9 cellular contexts compared by ENCODE assay signal in the genomic region with DNA sequence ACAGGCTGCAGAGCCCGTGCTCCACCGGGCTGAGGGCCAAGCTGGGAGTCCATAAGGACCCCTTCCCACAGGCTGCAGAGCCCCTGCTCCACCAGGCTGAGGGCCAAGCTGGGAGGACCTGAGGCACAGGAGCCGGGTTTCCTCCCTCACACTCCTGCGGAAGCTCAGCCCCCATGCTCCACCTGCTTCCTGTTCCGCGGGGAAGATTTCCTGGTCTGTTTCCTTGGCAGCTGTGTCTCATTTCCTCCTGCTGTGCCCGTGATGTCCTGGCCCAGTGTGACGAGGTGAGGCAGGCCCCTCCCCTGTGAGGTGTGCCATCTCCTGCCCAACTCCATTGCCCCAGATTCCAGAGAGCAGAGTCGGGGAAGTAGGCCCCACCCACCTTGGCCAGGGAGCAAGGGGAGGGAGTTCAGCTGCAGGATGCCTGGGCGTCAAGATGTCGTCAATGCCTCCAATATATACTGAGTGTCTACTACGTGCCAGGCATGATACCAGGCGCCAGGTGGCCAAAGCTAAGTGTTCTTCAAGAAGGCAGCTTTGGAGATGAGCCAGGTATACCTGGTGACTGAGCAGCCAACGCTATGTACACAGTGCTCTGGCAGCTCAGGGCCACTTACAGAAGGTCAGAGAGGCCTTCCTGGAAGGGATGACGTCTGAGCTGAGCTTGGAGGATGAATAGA. TPM values are rescaled to one million over a fixed set of nuclear protein-coding genes. Genes with fewer than 3 reads are reported as not detected.
DNase-seq lines count a peak whose midpoint lies in the region; ATAC-seq, FAIRE-seq and TF ChIP-seq lines count a peak whose summit lies in the region.
"Had no signal": no experiment of that assay in that cellular context is flagged by ENCODE, and none has a peak within 500 bp of the region (broad histone marks: within the 10 kb centered on the region; RNA-seq: fewer than 3 reads in every experiment).

No MANE protein-coding gene starts in this region.

- peak overlapping the region; percentile 18 for H3K4me2 ChIP-seq in endothelial cell of umbilical vein (ENCODE audit: insufficient read depth, low read length)

- H3K9me3 ChIP-seq in endothelial cell of umbilical vein (replicated peaks; ENCODE audit: control insufficient read depth, insufficient read depth, low read length) (no peaks in the 10 kb centered on the region), sigmoid colon (no peaks in the 10 kb centered on the region)

- no peak for TF ChIP-seq POLR2A in endothelial cell of umbilical vein (IDR thresholded peaks at IDR 0.05; ENCODE audit: low read depth, low read length)
- no peak for TF ChIP-seq POLR2A in sigmoid colon (IDR thresholded peaks at IDR 0.05)

- dilution Hi-C loops in endothelial cell of umbilical vein (cut with MboI; ENCODE audit: extremely low pct_ligation_motif_present, low sequenced_read_pairs) = no loop called here

- H4K20me1 ChIP-seq in endothelial cell of umbilical vein (replicated peaks; ENCODE audit: control insufficient read depth, extremely low read depth, insufficient read depth, low read length) = no peaks in the 10 kb centered on the region

- FAIRE-seq in endothelial cell of umbilical vein (lab: Jason Lieb, UNC) = peak; percentile 98

- H3K27ac ChIP-seq in endothelial cell of umbilical vein (ENCODE audit: insufficient read depth, low read depth, low read length) (peak overlapping the region; percentile 65), sigmoid colon (peak overlapping the region in 1 of 4 donors; percentile 2)

- CTCF ChIA-PET in endothelial cell of umbilical vein (lab: Charles Lee) = interaction anchor here (0.6 to 2.8 kb wide), 11 partner anchors 12 to 232 kb away, joined by 3 to 8 read pairs (median 3); a partner anchor contains a TSS

- H3K9ac ChIP-seq in endothelial cell of umbilical vein (replicated peaks; ENCODE audit: extremely low read depth, insufficient read depth, low read length) = peak overlapping the region; percentile 5

- peaks cover 61% of the 10 kb centered on the region for H3K79me2 ChIP-seq in endothelial cell of umbilical vein (ENCODE audit: control insufficient read depth, insufficient read depth, low read length)

- H3K9me1 ChIP-seq in endothelial cell of umbilical vein (replicated peaks; ENCODE audit: control insufficient read depth, extremely low read depth, insufficient read depth, low read length) = no peaks in the 10 kb centered on the region

- no peak overlapping the region for H2AFZ ChIP-seq in endothelial cell of umbilical vein (ENCODE audit: low read depth, low read length)

- BruUV-seq in endothelial cell of umbilical vein (replicated peaks; lab: Mats Ljungman, UMichigan) = no TSS peak

- H3K4me1 ChIP-seq in endothelial cell of umbilical vein (ENCODE audit: control insufficient read depth, extremely low read depth, insufficient read depth, low read length) (peaks cover 47% of the 10 kb centered on the region), sigmoid colon (peaks cover 0 to 55% (median 48%) of the 10 kb centered on the region in 4 donors)

- DNase-seq in HuH-7.5 (ENCODE audit: low spot score) (peak; percentile 22), NCI-H345 (lab: John Stamatoyannopoulos, UW) (peak; percentile 81), endothelial cell of umbilical vein (ENCODE audit: low read depth, low spot score) (peak; percentile 57), sigmoid colon (peak; percentile 71), GM20000 (ENCODE audit: low spot score) (no peak), iPS-NIHi11 (ENCODE audit: low spot score) (no peak)
- DNase-seq: effector memory CD8-positive, alpha-beta T cell had no signal

- H3K4me3 ChIP-seq in endothelial cell of umbilical vein (replicated peaks in 1 of 3; ENCODE audit: insufficient read depth in 1 of 3, low read depth in 1 of 3, low read length in 3 of 3) (no peak overlapping the region), sigmoid colon (no peak overlapping the region)
- H3K4me3 ChIP-seq: skin epidermis had no signal

- TF ChIP-seq EP300 in sigmoid colon (IDR thresholded peaks at IDR 0.05) = no peak

- H3K36me3 ChIP-seq in endothelial cell of umbilical vein (ENCODE audit: control insufficient read depth in 2 of 2, extremely low read depth in 1 of 2, insufficient read depth in 2 of 2, low read length in 2 of 2) (peaks cover 1 to 2% of the 10 kb centered on the region in 2 experiments), sigmoid colon (no peaks in the 10 kb centered on the region)

- intact Hi-C loops in endothelial cell of umbilical vein (cut with micrococcal nuclease) (loop anchor here (1.0 to 2.0 kb wide), 4 partner anchors 13 to 51 kb away; no protein-coding TSS in a partner anchor), sigmoid colon (cut with DNase I) (no loop called here)

- TF ChIP-seq CTCF in endothelial cell of umbilical vein (IDR thresholded peaks at IDR 0.05; ENCODE audit: extremely low read depth in 1 of 2, insufficient read depth in 1 of 2, low read depth in 1 of 2, low read length in 2 of 2) (no peak), sigmoid colon (IDR thresholded peaks at IDR 0.05) (no peak), GM20000 (IDR thresholded peaks at IDR 0.05; ENCODE audit: extremely low read depth, missing control alignments) (no peak)

- H3K27me3 ChIP-seq in endothelial cell of umbilical vein (ENCODE audit: control insufficient read depth in 2 of 2, insufficient read depth in 2 of 2, low read length in 2 of 2) (no peaks in the 10 kb centered on the region), sigmoid colon (no peaks in the 10 kb centered on the region)

- POLR2A ChIA-PET in endothelial cell of umbilical vein (lab: Charles Lee) = interaction anchor here (0.7 to 1.0 kb wide), 2 partner anchors 12 to 31 kb away, joined by 3 read pairs; no protein-coding TSS in a partner anchor

- no peak for ATAC-seq in HG03280 (IDR thresholded peaks at IDR 0.05; ENCODE audit: unreplicated experiment)
- ATAC-seq: effector memory CD8-positive, alpha-beta T cell had no signal

- WGBS in sigmoid colon, 2 donors = 19 to 50% methylated on average over 15 of the region's 15 CpGs

TF ChIP-seq in endothelial cell of umbilical vein, 7 proteins besides CTCF, POLR2A, EP300 and RAD21:
- no peak for TF ChIP-seq MYC (IDR thresholded peaks at IDR 0.05; ENCODE audit: low read depth, low read length)
- peak; percentile 76 for TF ChIP-seq POLR2AphosphoS5 (IDR thresholded peaks at IDR 0.05; ENCODE audit: insufficient read depth, low read depth, low read length)
- peak; percentile 27 for TF ChIP-seq FOS (IDR thresholded peaks at IDR 0.05; ENCODE audit: borderline replicate concordance, insufficient read depth, low read length)
- peak; percentile 44 for TF ChIP-seq JUN (IDR thresholded peaks at IDR 0.05; ENCODE audit: borderline replicate concordance, insufficient read depth, insufficient read length, low read depth)
- TF ChIP-seq, protein P1, sequence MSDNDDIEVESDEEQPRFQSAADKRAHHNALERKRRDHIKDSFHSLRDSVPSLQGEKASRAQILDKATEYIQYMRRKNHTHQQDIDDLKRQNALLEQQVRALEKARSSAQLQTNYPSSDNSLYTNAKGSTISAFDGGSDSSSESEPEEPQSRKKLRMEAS (IDR thresholded peaks at IDR 0.05; ENCODE audit: insufficient read depth, insufficient read length) = no peak
- no peak for TF ChIP-seq GATA2 (IDR thresholded peaks at IDR 0.05; ENCODE audit: insufficient read depth, insufficient read length, low read depth, low read length)

RNA-seq across cellular contexts. Expression of a gene that starts 58.8 kb away (rescaled TPM):
- 136 and 138 TPM in 2 replicates for total RNA-seq in endothelial cell of umbilical vein
- polyA plus RNA-seq in endothelial cell of umbilical vein = 16.3 and 19.9 TPM in 2 replicates
- 27.2 and 31.1 TPM in 2 replicates for polyA plus RNA-seq in endothelial cell of umbilical vein (2011; cell fraction: cytosol; rRNA removed)
- polyA plus RNA-seq in endothelial cell of umbilical vein (2011; cell fraction: nucleus; rRNA removed) = 58.6 and 65.0 TPM in 2 replicates
- 73.9 and 86.9 TPM in 2 replicates for polyA plus RNA-seq in endothelial cell of umbilical vein (2012)
- polyA minus RNA-seq in endothelial cell of umbilical vein = 45.0 and 46.8 TPM in 2 replicates
- polyA minus RNA-seq in endothelial cell of umbilical vein (2011; cell fraction: cytosol; rRNA and poly(A)+ RNA removed) = 0.31 TPM
- polyA minus RNA-seq in endothelial cell of umbilical vein (2011; cell fraction: nucleus; rRNA and poly(A)+ RNA removed) = 83.9 and 99.0 TPM in 2 replicates
- total RNA-seq in sigmoid colon = 10 to 100 TPM; 17.1 to 44.9 (median 20.9) TPM
- polyA plus RNA-seq in sigmoid colon = 1 to 10 TPM; 1.8 to 8.2 (median 3.0) TPM

Comparison
In these comparisons a context has a peak if more than half of its experiments do, and no peak if none do; other contexts are left out.
1. DNase-seq: peak in HuH-7.5 (single experiment), NCI-H345 (single experiment), endothelial cell of umbilical vein (single experiment) and sigmoid colon (single experiment); none in GM20000 (single experiment) and iPS-NIHi11 (single experiment).